In the genomic region with DNA sequence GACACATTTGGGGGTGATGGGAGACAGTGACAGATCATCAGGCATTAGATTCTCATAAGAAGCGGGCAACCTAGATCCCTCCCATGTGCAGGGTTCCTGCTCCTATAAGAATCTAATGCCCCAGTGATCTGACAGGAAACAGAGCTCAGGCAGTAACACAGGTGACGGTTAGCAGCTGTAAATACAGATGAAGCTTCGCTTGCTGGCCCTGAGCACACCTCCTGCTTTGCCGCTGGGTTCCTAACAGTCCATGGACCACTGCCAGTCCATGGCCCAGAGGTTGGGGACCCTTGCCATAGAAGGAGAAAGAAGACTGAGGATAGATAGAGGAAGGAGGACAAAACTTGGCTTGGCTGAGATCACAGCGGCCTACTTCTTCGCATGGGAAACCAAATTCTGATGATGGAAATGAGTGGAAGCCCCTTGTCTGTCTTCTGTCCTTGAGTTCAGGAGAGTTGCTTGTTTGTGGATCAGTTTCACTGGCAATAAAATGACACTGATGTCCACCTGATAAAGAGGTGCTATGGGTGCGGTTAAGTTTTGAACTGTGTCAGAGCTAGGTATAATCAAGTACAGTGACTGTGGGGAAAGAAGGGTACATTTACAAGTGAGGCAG, we compare ENCODE assay signal across 10 cellular contexts. TPM values are rescaled to one million over a fixed set of nuclear protein-coding genes. Genes with fewer than 3 reads are reported as not detected.
A peak's percentile ranks its signal among the peaks of the same experiment; 100 is the strongest.
DNase-seq lines count a peak whose midpoint lies in the region; ATAC-seq and TF ChIP-seq lines count a peak whose summit lies in the region.
"Had no signal": no experiment of that assay in that cellular context is flagged by ENCODE, and none has a peak within 500 bp of the region (broad histone marks: within the 10 kb centered on the region; RNA-seq: fewer than 3 reads in every experiment).

No MANE protein-coding gene starts in this region.

- H3K27ac ChIP-seq in substantia nigra (ENCODE audit: low read depth, low read length, poor library complexity, severe bottlenecking), result no peak overlapping the region
- H3K27ac ChIP-seq: epithelial cell of prostate had no signal

- no peaks in the 10 kb centered on the region for H3K36me3 ChIP-seq in mucosa of descending colon (ENCODE audit: low read depth)

- ATAC-seq in GM19438 (IDR thresholded peaks at IDR 0.05; ENCODE audit: low read depth, unreplicated experiment), result peak; percentile 37
- ATAC-seq in HG03432 (IDR thresholded peaks at IDR 0.05; ENCODE audit: unreplicated experiment), result peak; percentile 28
- no peak for ATAC-seq in central memory CD8-positive, alpha-beta T cell (replicated peaks; ENCODE audit: extremely low read depth, poor library complexity, severe bottlenecking)
- no peak for ATAC-seq in mucosa of descending colon

- H3K27me3 Mint-ChIP-seq in central memory CD8-positive, alpha-beta T cell, result no peaks in the 10 kb centered on the region

- TF ChIP-seq CTCF in GM12865 (IDR thresholded peaks at IDR 0.05; ENCODE audit: insufficient read depth, low read depth, low read length, missing control alignments) (no peak), mucosa of descending colon (IDR thresholded peaks at IDR 0.05) (no peak)

- peak; percentile 92 for DNase-seq in GM12865 (ENCODE audit: low read depth)
- no peak for DNase-seq in central memory CD8-positive, alpha-beta T cell (ENCODE audit: low spot score in 2 of 2)
- DNase-seq in substantia nigra (lab: John Stamatoyannopoulos, UW), result no peak
- DNase-seq in posterior cingulate gyrus, result no peak
- no peak for DNase-seq in COLO829 (ENCODE audit: low spot score)
- no peak for DNase-seq in mucosa of descending colon
- DNase-seq: mammary epithelial cell had no signal

- peak overlapping the region; percentile 92 for H3K27ac Mint-ChIP-seq in central memory CD8-positive, alpha-beta T cell (ENCODE audit: low read depth)

- H3K9me3 Mint-ChIP-seq in central memory CD8-positive, alpha-beta T cell, result no peaks in the 10 kb centered on the region

- peaks cover 5% of the 10 kb centered on the region for H3K4me1 ChIP-seq in mucosa of descending colon (ENCODE audit: low read depth)

- H3K9me3 ChIP-seq in mucosa of descending colon, result no peaks in the 10 kb centered on the region

- intact Hi-C loops in posterior cingulate gyrus (cut with DNase I) (no loop called here), mucosa of descending colon (cut with DNase I, micrococcal nuclease) (no loop called here)

- H3K4me3 ChIP-seq in GM12865 (ENCODE audit: low read depth, low read length) (peak overlapping the region; percentile 98), mucosa of descending colon (no peak overlapping the region)

- H3K4me1 Mint-ChIP-seq in central memory CD8-positive, alpha-beta T cell, result peaks cover 64% of the 10 kb centered on the region

- peaks cover 18% of the 10 kb centered on the region for H3K36me3 Mint-ChIP-seq in central memory CD8-positive, alpha-beta T cell (ENCODE audit: insufficient read depth)

- peak overlapping the region; percentile 79 for H3K4me3 Mint-ChIP-seq in central memory CD8-positive, alpha-beta T cell

RNA-seq across cellular contexts. Expression of a gene that starts 1.7 kb away (rescaled TPM):
- total RNA-seq in mucosa of descending colon, result 1 to 10 TPM; 6.3 to 8.2 (median 6.7) TPM

RNA-seq across cellular contexts. Expression of a gene that starts 9.8 kb away (rescaled TPM):
- total RNA-seq in mucosa of descending colon, result 10 to 100 TPM; 23.1 to 39.8 (median 31.0) TPM

RNA-seq across cellular contexts. Expression of a gene that starts 55.8 kb away (rescaled TPM):
- total RNA-seq in mucosa of descending colon, result 10 to 100 TPM; 32.3 to 51.5 (median 35.9) TPM

Comparison
In these comparisons a context has a peak if more than half of its experiments do, and no peak if none do; other contexts are left out.
1. ATAC-seq: peak in GM19438 (single experiment) and HG03432 (single experiment); none in central memory CD8-positive, alpha-beta T cell (single experiment) and mucosa of descending colon (single experiment).